29 cellular contexts compared by ENCODE assay signal in genomic region chr1:78728359-78728758, GRCh38.
"Had no signal": no experiment of that assay in that cellular context is flagged by ENCODE, and none has a peak within 500 bp of the region (broad histone marks: within the 10 kb centered on the region; RNA-seq: fewer than 3 reads in every experiment).

No MANE protein-coding gene starts in this region.

- DNase-seq: activated B cell treated with CpG ODN at 0.5 μM for 24 hours; activated CD4-positive, alpha-beta memory T cell treated with anti-CD3 and anti-CD28 coated beads, Interleukin-2, amount 10 ng/mL, durations not matched to agents 7 days and 5 days; activated CD4-positive, alpha-beta T cell treated with anti-CD3 and anti-CD28 coated beads, Interleukin-2, amount 10 ng/mL, durations not matched to agents 7 days and 5 days; activated CD4-positive, alpha-beta T cell treated with anti-CD3 and anti-CD28 coated beads, Interleukin-2, amount 50 U/mL, for 4 hours; activated CD8-positive, alpha-beta memory T cell treated with anti-CD3 and anti-CD28 coated beads, Interleukin-2, amount 50 U/mL, for 48 hours; activated gamma-delta T cell; activated naive CD4-positive, alpha-beta T cell; activated naive CD4-positive, alpha-beta T cell treated with anti-CD3 and anti-CD28 coated beads, Interleukin-2, amount 10 ng/mL, durations not matched to agents 7 days and 5 days; activated naive CD8-positive, alpha-beta T cell treated with anti-CD3 and anti-CD28 coated beads, Interleukin-2, amount 10 ng/mL, durations not matched to agents 7 days and 5 days; activated T-cell treated with anti-CD3 and anti-CD28 coated beads for 4 hours; activated T-cell treated with anti-CD3 and anti-CD28 coated beads, Interleukin-2, amount 50 U/mL, for 24 hours; activated T-cell treated with anti-CD3 and anti-CD28 coated beads, Interleukin-2, amount 50 U/mL, for 72 hours; central memory CD4-positive, alpha-beta T cell; dorsolateral prefrontal cortex; effector memory CD4-positive, alpha-beta T cell; endodermal cell; foreskin keratinocyte; gastrocnemius medialis; glutamatergic neuron; heart left ventricle; hypothalamus; T-helper 2 cell had no signal

- H3K4me1 ChIP-seq: ascending aorta, breast epithelium, foreskin keratinocyte, gastrocnemius medialis, heart left ventricle had no signal

- H3K27ac ChIP-seq: ascending aorta, breast epithelium, cardiac muscle cell, coronary artery, dorsolateral prefrontal cortex, foreskin keratinocyte, gastrocnemius medialis, heart left ventricle had no signal

- H3K27me3 ChIP-seq: ascending aorta, breast epithelium, cardiac muscle cell, gastrocnemius medialis had no signal

- H3K4me3 ChIP-seq: ascending aorta, breast epithelium, cardiac muscle cell, coronary artery, dorsolateral prefrontal cortex, gastrocnemius medialis, heart left ventricle had no signal

- H3K36me3 ChIP-seq: ascending aorta, breast epithelium, cardiac muscle cell, gastrocnemius medialis, heart left ventricle had no signal

- H3K9me3 ChIP-seq: ascending aorta, breast epithelium, gastrocnemius medialis, heart left ventricle had no signal

- ATAC-seq: activated CD4-positive, CD25-positive, alpha-beta regulatory T cell treated with anti-CD3 and anti-CD28 coated beads, Interleukin-2, amount 50 U/mL, for 24 hours; activated naive CD4-positive, alpha-beta T cell treated with anti-CD3 and anti-CD28 coated beads, Interleukin-2, amount 50 U/mL, for 72 hours; activated T-cell treated with anti-CD3 and anti-CD28 coated beads, Interleukin-2, amount 50 U/mL, for 72 hours; esophagus mucosa; foreskin keratinocyte; gastrocnemius medialis; heart left ventricle had no signal
